Comparison of ENCODE assay signal across 9 cellular contexts in genomic region chr19:15124572-15125231, GRCh38. TPM values are rescaled to one million over a fixed set of nuclear protein-coding genes. Genes with fewer than 3 reads are reported as not detected.
DNase-seq lines count a peak whose midpoint lies in the region; ATAC-seq and TF ChIP-seq lines count a peak whose summit lies in the region.
"Had no signal": no experiment of that assay in that cellular context is flagged by ENCODE, and none has a peak within 500 bp of the region (broad histone marks: within the 10 kb centered on the region; RNA-seq: fewer than 3 reads in every experiment).

No MANE protein-coding gene starts in this region.

- H3K4me1 Mint-ChIP-seq in activated naive CD4-positive, alpha-beta T cell treated with anti-CD3 and anti-CD28 coated beads, Interleukin-2, amount 10 ng/mL, durations not matched to agents 7 days and 5 days: peaks cover 36% of the 10 kb centered on the region

- TF ChIP-seq CTCF in DND-41 (IDR thresholded peaks at IDR 0.05; ENCODE audit: borderline replicate concordance, extremely low read depth, low read length, poor library complexity, severe bottlenecking) (no peak), right atrium auricular region (IDR thresholded peaks at IDR 0.05) (no peak), sigmoid colon (IDR thresholded peaks at IDR 0.05) (no peak)

- no peaks in the 10 kb centered on the region for H3K9me3 Mint-ChIP-seq in activated naive CD4-positive, alpha-beta T cell treated with anti-CD3 and anti-CD28 coated beads, Interleukin-2, amount 10 ng/mL, durations not matched to agents 7 days and 5 days

- no peak for DNase-seq in DND-41
- no peak for DNase-seq in activated naive CD4-positive, alpha-beta T cell treated with anti-CD3 and anti-CD28 coated beads, Interleukin-2, amount 10 ng/mL, durations not matched to agents 7 days and 5 days
- DNase-seq in right atrium auricular region (ENCODE audit: low spot score): no peak
- DNase-seq in sigmoid colon: peak; percentile 76
- DNase-seq in NCI-H446 treated with DMSO at 0.1 percent for 48 hours (lab: John Stamatoyannopoulos, UW): no peak
- DNase-seq in NCI-H2029 (lab: John Stamatoyannopoulos, UW): no peak

- CTCF ChIA-PET in activated naive CD4-positive, alpha-beta T cell treated with anti-CD3 and anti-CD28 coated beads, Interleukin-2, amount 10 ng/mL, durations not matched to agents 7 days and 5 days (lab: Charles Lee): interaction anchor here (0.7 to 2.7 kb wide), 4 partner anchors 23 to 63 kb away, joined by 3 to 9 read pairs (median 4); no protein-coding TSS in a partner anchor

- H3K4me2 ChIP-seq in DND-41 (ENCODE audit: insufficient read depth, low read length): peak overlapping the region; percentile 89

- H3K27me3 ChIP-seq in DND-41 (ENCODE audit: insufficient read depth, low read length, poor library complexity): no peaks in the 10 kb centered on the region
- no peaks in the 10 kb centered on the region for H3K27me3 ChIP-seq in right atrium auricular region
- no peaks in the 10 kb centered on the region for H3K27me3 ChIP-seq in sigmoid colon

- 1 to 2% methylated on average over 33 of the region's 33 CpGs for WGBS in sigmoid colon, 2 donors

- peaks cover 12% of the 10 kb centered on the region; the same call in 1 of the 2 replicates for H4K20me1 ChIP-seq in DND-41 (ENCODE audit: insufficient read depth, low read length)

- peak overlapping the region; percentile 83 for H3K4me3 Mint-ChIP-seq in activated naive CD4-positive, alpha-beta T cell treated with anti-CD3 and anti-CD28 coated beads, Interleukin-2, amount 10 ng/mL, durations not matched to agents 7 days and 5 days

- H3K27ac ChIP-seq in DND-41 (ENCODE audit: low read length) (peak overlapping the region; percentile 90), right atrium auricular region (peak overlapping the region; percentile 94 to 96), sigmoid colon (peak overlapping the region; percentile 92 to 98 (median 96))

- H3K79me2 ChIP-seq in DND-41 (ENCODE audit: insufficient read depth, low read length): peaks cover 18% of the 10 kb centered on the region

- H2AFZ ChIP-seq in DND-41 (ENCODE audit: low read depth, low read length): peak overlapping the region; percentile 95

- peaks cover 27% of the 10 kb centered on the region for H3K36me3 Mint-ChIP-seq in activated naive CD4-positive, alpha-beta T cell treated with anti-CD3 and anti-CD28 coated beads, Interleukin-2, amount 10 ng/mL, durations not matched to agents 7 days and 5 days

- TF ChIP-seq EP300 in sigmoid colon (IDR thresholded peaks at IDR 0.05): no peak

- peak overlapping the region; percentile 96 for H3K27ac Mint-ChIP-seq in activated naive CD4-positive, alpha-beta T cell treated with anti-CD3 and anti-CD28 coated beads, Interleukin-2, amount 10 ng/mL, durations not matched to agents 7 days and 5 days

- no peaks in the 10 kb centered on the region for H3K27me3 Mint-ChIP-seq in activated naive CD4-positive, alpha-beta T cell treated with anti-CD3 and anti-CD28 coated beads, Interleukin-2, amount 10 ng/mL, durations not matched to agents 7 days and 5 days

- H3K9ac ChIP-seq in DND-41 (ENCODE audit: low read depth, low read length): peak overlapping the region; percentile 74

- intact Hi-C loops in sigmoid colon (cut with DNase I): loop anchor here (2.0 to 10.0 kb wide), 2 partner anchors 18 to 950 kb away; partner anchors contain the start of genes SYDE1 and TPM4

- ATAC-seq in DND-41 (ENCODE audit: insufficient read depth, low read depth) (peak; percentile 1; the same call in 1 of the 3 replicates), HG03135 (IDR thresholded peaks at IDR 0.05; ENCODE audit: unreplicated experiment) (peak; percentile 6), HG03108 (IDR thresholded peaks at IDR 0.05; ENCODE audit: unreplicated experiment) (no peak)

- H3K36me3 ChIP-seq in DND-41 (ENCODE audit: insufficient read depth, low read length) (peaks cover 31% of the 10 kb centered on the region), right atrium auricular region (peaks cover 32% of the 10 kb centered on the region), sigmoid colon (peaks cover 6 to 34% (median 20%) of the 10 kb centered on the region in 4 donors)

- H3K4me1 ChIP-seq in DND-41 (ENCODE audit: insufficient read depth, low read length) (peaks cover 27% of the 10 kb centered on the region), right atrium auricular region (peaks cover 0 to 30% of the 10 kb centered on the region in 2 donors), sigmoid colon (peaks cover 0 to 31% (median 27%) of the 10 kb centered on the region in 4 donors)

- no peak for TF ChIP-seq POLR2A in sigmoid colon (IDR thresholded peaks at IDR 0.05)

- H3K9me3 ChIP-seq in DND-41 (ENCODE audit: insufficient read depth, low read length, severe bottlenecking) (no peaks in the 10 kb centered on the region), right atrium auricular region (no peaks in the 10 kb centered on the region), sigmoid colon (no peaks in the 10 kb centered on the region)

- peak overlapping the region; percentile 44 to 85 for H3K4me3 ChIP-seq in DND-41 (ENCODE audit: low read depth in 1 of 2, low read length in 2 of 2)
- peak overlapping the region; percentile 53 to 71 for H3K4me3 ChIP-seq in right atrium auricular region
- H3K4me3 ChIP-seq in sigmoid colon: peak overlapping the region; percentile 74 to 89 (median 78)

RNA-seq across cellular contexts. Expression of gene SYDE1, which starts 17.5 kb away (rescaled TPM):
- total RNA-seq in right atrium auricular region (10 to 100 TPM; 17.3 to 28.9 TPM), sigmoid colon (10 to 100 TPM; 29.6 to 39.9 (median 35.8) TPM)
- 1 to 10 TPM; 1.2 to 5.6 (median 4.8) TPM for polyA plus RNA-seq in sigmoid colon

RNA-seq across cellular contexts. Expression of gene OR1I1, which starts 42.7 kb away (rescaled TPM):
- total RNA-seq in right atrium auricular region (not detected), sigmoid colon (not detected)
- not detected for polyA plus RNA-seq in sigmoid colon
- total RNA-seq: T-helper 1 cell treated with Interleukin-12 subunit alpha and Interleukin-12 subunit beta and Interleukin-4 antibody, amounts not matched to agents 30 ng/mL and 1 ng/mL, for 36 hours had no signal
